In the genomic region with DNA sequence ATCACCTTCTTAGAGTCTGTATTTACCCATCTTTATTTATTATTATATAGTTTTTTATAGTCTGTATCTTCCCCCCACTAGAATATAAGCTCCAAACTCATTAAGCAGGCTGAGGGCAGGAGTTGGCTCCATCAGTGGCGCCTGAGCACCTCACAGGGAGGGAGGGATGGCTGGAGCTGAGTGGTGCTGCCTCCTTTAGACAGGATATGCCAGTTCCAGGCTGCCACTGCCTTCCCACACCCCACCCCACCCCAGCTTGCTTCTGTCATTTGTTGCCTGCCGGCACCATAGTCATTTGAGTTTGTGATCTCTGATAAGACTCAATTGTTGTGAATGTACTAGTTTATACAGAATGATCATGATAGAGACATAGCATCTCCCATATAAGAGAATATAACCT, we compare ENCODE assay signal across 16 cellular contexts.
A peak's percentile ranks its signal among the peaks of the same experiment; 100 is the strongest.
DNase-seq lines count a peak whose midpoint lies in the region; ATAC-seq and TF ChIP-seq lines count a peak whose summit lies in the region.
"Had no signal": no experiment of that assay in that cellular context is flagged by ENCODE, and none has a peak within 500 bp of the region (broad histone marks: within the 10 kb centered on the region; RNA-seq: fewer than 3 reads in every experiment).

No MANE protein-coding gene starts in this region.

- no peaks in the 10 kb centered on the region for H3K27me3 ChIP-seq in left ventricle myocardium inferior (ENCODE audit: low read depth)
- no peaks in the 10 kb centered on the region for H3K27me3 ChIP-seq in muscle layer of duodenum (ENCODE audit: low read depth, low read length)
- no peaks in the 10 kb centered on the region for H3K27me3 ChIP-seq in upper lobe of left lung
- H3K27me3 ChIP-seq: transverse colon had no signal

- no peaks in the 10 kb centered on the region for H3K27me3 Mint-ChIP-seq in central memory CD8-positive, alpha-beta T cell

- H3K36me3 ChIP-seq in left ventricle myocardium inferior (peaks cover 58% of the 10 kb centered on the region), muscle layer of duodenum (ENCODE audit: control insufficient read depth in 1 of 2, insufficient read depth in 2 of 2, low read length in 2 of 2) (peaks cover 20 to 39% of the 10 kb centered on the region in 2 donors), upper lobe of left lung (peaks cover 29 to 75% (median 47%) of the 10 kb centered on the region in 4 donors)

- no peaks in the 10 kb centered on the region for H3K9me3 ChIP-seq in left ventricle myocardium inferior (replicated peaks)
- H3K9me3 ChIP-seq in muscle layer of duodenum (ENCODE audit: control insufficient read depth in 1 of 2, low read length in 2 of 2), result no peaks in the 10 kb centered on the region
- no peaks in the 10 kb centered on the region for H3K9me3 ChIP-seq in upper lobe of left lung
- H3K9me3 ChIP-seq: transverse colon had no signal

- H3K4me1 ChIP-seq in left ventricle myocardium inferior (peaks cover 74% of the 10 kb centered on the region), muscle layer of duodenum (ENCODE audit: control insufficient read depth in 1 of 2, insufficient read depth in 2 of 2, low read length in 2 of 2) (peaks cover 17 to 24% of the 10 kb centered on the region in 2 donors), upper lobe of left lung (peaks cover 41 to 51% (median 47%) of the 10 kb centered on the region in 4 donors)

- no peak for TF ChIP-seq POLR2A in upper lobe of left lung (IDR thresholded peaks at IDR 0.05)

- no peak for ATAC-seq in Right ventricle myocardium inferior
- no peak for ATAC-seq in central memory CD8-positive, alpha-beta T cell (replicated peaks; ENCODE audit: extremely low read depth, poor library complexity, severe bottlenecking)
- no peak for ATAC-seq in upper lobe of left lung (ENCODE audit: low FRiP score in 2 of 2)
- ATAC-seq in HG02870 (IDR thresholded peaks at IDR 0.05; ENCODE audit: unreplicated experiment), result no peak
- ATAC-seq: GM23338 had no signal

- intact Hi-C loops in left ventricle myocardium inferior (cut with micrococcal nuclease) (no loop called here), Right ventricle myocardium inferior (cut with DNase I) (loop anchor here (5.0 kb wide), 3 partner anchors 42 to 127 kb away; no protein-coding TSS in a partner anchor)

- peak overlapping the region; percentile 99 for H3K27ac Mint-ChIP-seq in central memory CD8-positive, alpha-beta T cell (ENCODE audit: low read depth)

- TF ChIP-seq EP300 in upper lobe of left lung (IDR thresholded peaks at IDR 0.05), result no peak

- H3K9me3 Mint-ChIP-seq in central memory CD8-positive, alpha-beta T cell, result no peaks in the 10 kb centered on the region
- H3K9me3 Mint-ChIP-seq: GM23338 had no signal

- DNase-seq in left ventricle myocardium inferior (no peak), Right ventricle myocardium inferior (ENCODE audit: missing footprints) (no peak), upper lobe of left lung (no peak), activated gamma-delta T cell (lab: John Stamatoyannopoulos, UW) (no peak), hypothalamus (lab: John Stamatoyannopoulos, UW) (no peak)
- no peak for DNase-seq in central memory CD8-positive, alpha-beta T cell (ENCODE audit: low spot score in 2 of 2)
- DNase-seq: DMS153, NCI-H1105 treated with DMSO at 0.1 percent for 48 hours, occipital lobe, small intestine, T-helper 2 cell, transverse colon had no signal

- peaks cover 84% of the 10 kb centered on the region for H3K4me1 Mint-ChIP-seq in central memory CD8-positive, alpha-beta T cell

- 77 to 87% methylated on average over 2 of the region's 2 CpGs for WGBS in upper lobe of left lung, 2 donors

- H3K27ac ChIP-seq in left ventricle myocardium inferior (replicated peaks) (peak overlapping the region; percentile 94), muscle layer of duodenum (ENCODE audit: low read length) (peak overlapping the region; percentile 93), upper lobe of left lung (peak overlapping the region; percentile 47 to 89 (median 85))
- H3K27ac ChIP-seq: epithelial cell of prostate had no signal

- peak overlapping the region; percentile 79 for H3K4me3 Mint-ChIP-seq in central memory CD8-positive, alpha-beta T cell
- H3K4me3 Mint-ChIP-seq: GM23338 had no signal

- H3K4me3 ChIP-seq in left ventricle myocardium inferior, result no peak overlapping the region
- H3K4me3 ChIP-seq in muscle layer of duodenum (ENCODE audit: low read depth in 1 of 2, low read length in 2 of 2), result no peak overlapping the region
- no peak overlapping the region for H3K4me3 ChIP-seq in upper lobe of left lung
- H3K4me3 ChIP-seq: GM23338, transverse colon had no signal

- H3K36me3 Mint-ChIP-seq in central memory CD8-positive, alpha-beta T cell (ENCODE audit: insufficient read depth), result peaks cover 67% of the 10 kb centered on the region

- TF ChIP-seq CTCF in left ventricle myocardium inferior (IDR thresholded peaks at IDR 0.05; ENCODE audit: borderline replicate concordance) (no peak), upper lobe of left lung (IDR thresholded peaks at IDR 0.05) (no peak)
